1 cellular context compared by ENCODE assay signal in the genomic region with DNA sequence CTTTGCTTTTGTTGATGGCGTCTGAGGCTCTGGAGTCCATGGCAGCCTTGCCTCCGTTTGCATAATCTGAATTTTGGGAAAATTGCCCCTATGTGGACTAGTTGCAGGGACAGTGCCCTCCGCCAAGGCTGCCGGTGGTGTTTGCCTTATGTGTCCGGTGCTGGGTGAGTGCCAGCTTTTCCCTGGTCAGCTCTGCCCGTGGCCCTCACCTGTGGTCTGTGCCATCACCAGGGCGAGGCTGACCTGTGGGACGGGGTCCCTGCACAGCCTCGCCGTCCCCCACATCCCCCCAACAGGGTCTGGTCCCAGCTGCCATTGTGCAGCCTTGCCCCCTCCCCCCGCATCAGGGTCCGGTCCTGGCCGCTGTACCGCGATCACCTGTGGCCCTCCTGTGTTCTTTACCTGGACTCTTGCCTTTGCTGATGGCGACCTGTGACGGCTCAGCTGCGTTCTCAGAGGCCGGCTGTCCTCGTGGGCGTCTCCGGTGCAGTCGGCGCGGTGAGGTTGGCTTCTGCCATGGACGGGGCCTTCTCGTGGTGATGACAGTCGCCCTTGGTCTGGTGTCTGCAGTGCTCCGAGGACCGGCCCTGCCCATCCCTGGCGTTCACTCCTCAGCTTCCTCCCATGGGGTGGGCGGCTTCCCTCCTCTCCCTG.
TF ChIP-seq lines count a peak whose summit lies in the region.

No MANE protein-coding gene starts in this region.

TF ChIP-seq in H1, 55 proteins besides CTCF, POLR2A, EP300 and RAD21:
- TF ChIP-seq RNF2 (IDR thresholded peaks at IDR 0.05; ENCODE audit: borderline replicate concordance, low read depth, low read length, missing control alignments, poor library complexity, severe bottlenecking) (no peak), MAFK (IDR thresholded peaks at IDR 0.05; ENCODE audit: low read depth, low read length) (no peak), KDM5A (IDR thresholded peaks at IDR 0.05; ENCODE audit: low read length) (no peak)
